Comparison of ENCODE assay signal across 37 cellular contexts in genomic region chr4:3750334-3750733, GRCh38. TPM values are rescaled to one million over a fixed set of nuclear protein-coding genes. Genes with fewer than 3 reads are reported as not detected.
"Had no signal": no experiment of that assay in that cellular context is flagged by ENCODE, and none has a peak within 500 bp of the region (broad histone marks: within the 10 kb centered on the region; RNA-seq: fewer than 3 reads in every experiment).

No MANE protein-coding gene starts in this region.

- H3K4me3 ChIP-seq: adrenal gland, body of pancreas, cardiac muscle cell had no signal

- H3K27ac Mint-ChIP-seq: activated CD4-positive, alpha-beta memory T cell treated with anti-CD3 and anti-CD28 coated beads for 36 hours; activated CD4-positive, alpha-beta T cell treated with anti-CD3 and anti-CD28 coated beads, Interleukin-2, amount 10 ng/mL, durations not matched to agents 24 days and 14 days; activated CD8-positive, alpha-beta T cell treated with anti-CD3 and anti-CD28 coated beads for 36 hours; activated naive CD4-positive, alpha-beta T cell treated with anti-CD3 and anti-CD28 coated beads for 36 hours; activated naive CD4-positive, alpha-beta T cell treated with anti-CD3 and anti-CD28 coated beads, Interleukin-2, amount 50 U/mL, for 72 hours; activated naive CD8-positive, alpha-beta T cell treated with anti-CD3 and anti-CD28 coated beads for 36 hours; activated T-cell treated with anti-CD3 and anti-CD28 coated beads, Interleukin-2, amount 50 U/mL, for 72 hours; activated T-helper 1 cell treated with anti-CD3 and anti-CD28 coated beads, Interleukin-12 subunit alpha, Interleukin-12 subunit beta, Interleukin-2, Interleukin-4 antibody, amounts not matched to agents 30 ng/mL and 10 ng/mL and 1 ng/mL, durations not matched to agents 14 hours and 24 hours and 36 hours; activated T-helper 17 cell treated with anti-CD3 and anti-CD28 coated beads, Interleukin-2, amount 50 U/mL, for 72 hours; T-helper 1 cell treated with Interleukin-12 subunit alpha and Interleukin-12 subunit beta and Interleukin-4 antibody, amounts not matched to agents 30 μg/mL and 1 μg/mL, for 36 hours; T-helper 2 cell treated with Interferon-gamma antibody and Interleukin-4, amounts not matched to agents 5 μg/mL and 100 μg/mL, for 36 hours had no signal

- H3K36me3 ChIP-seq: adrenal gland, cardiac muscle cell had no signal

- H3K4me1 ChIP-seq: adrenal gland had no signal

- H3K27ac ChIP-seq: adrenal gland, body of pancreas, cardiac muscle cell, VCaP had no signal

- H3K27me3 ChIP-seq: body of pancreas had no signal

- FAIRE-seq: astrocyte, TTC549 had no signal

- H3K9me3 ChIP-seq: adrenal gland, body of pancreas had no signal

- H3K9me3 Mint-ChIP-seq: activated naive CD8-positive, alpha-beta T cell treated with anti-CD3 and anti-CD28 coated beads for 36 hours; activated T-cell treated with anti-CD3 and anti-CD28 coated beads, Interleukin-2, amount 50 U/mL, for 4 hours; activated T-helper 17 cell treated with anti-CD3 and anti-CD28 coated beads, Interleukin-2, amount 50 U/mL, for 72 hours; central memory CD8-positive, alpha-beta T cell had no signal

- H3K36me3 Mint-ChIP-seq: activated naive CD8-positive, alpha-beta T cell treated with anti-CD3 and anti-CD28 coated beads for 36 hours had no signal

- ATAC-seq: activated CD4-positive, CD25-positive, alpha-beta regulatory T cell treated with anti-CD3 and anti-CD28 coated beads, Interleukin-2, amount 50 U/mL, for 24 hours; activated CD8-positive, alpha-beta T cell treated with anti-CD3 and anti-CD28 coated beads for 36 hours; activated naive CD4-positive, alpha-beta T cell treated with anti-CD3 and anti-CD28 coated beads, Interleukin-2, amount 50 U/mL, for 72 hours; activated T-cell treated with anti-CD3 and anti-CD28 coated beads, Interleukin-2, amount 50 U/mL, for 4 hours; activated T-cell treated with anti-CD3 and anti-CD28 coated beads, Interleukin-2, amount 50 U/mL, for 72 hours; activated T-helper 17 cell treated with anti-CD3 and anti-CD28 coated beads, Interleukin-2, amount 50 U/mL, for 72 hours; body of pancreas had no signal

- H3K4me3 Mint-ChIP-seq: activated CD4-positive, alpha-beta memory T cell treated with anti-CD3 and anti-CD28 coated beads for 36 hours; activated CD4-positive, alpha-beta T cell treated with anti-CD3 and anti-CD28 coated beads, Interleukin-2, amount 10 ng/mL, durations not matched to agents 24 days and 14 days; activated CD8-positive, alpha-beta T cell treated with anti-CD3 and anti-CD28 coated beads for 36 hours; activated naive CD4-positive, alpha-beta T cell treated with anti-CD3 and anti-CD28 coated beads for 36 hours; activated naive CD8-positive, alpha-beta T cell treated with anti-CD3 and anti-CD28 coated beads for 36 hours; activated T-cell treated with anti-CD3 and anti-CD28 coated beads, Interleukin-2, amount 50 U/mL, for 4 hours; activated T-cell treated with anti-CD3 and anti-CD28 coated beads, Interleukin-2, amount 50 U/mL, for 72 hours; activated T-helper 1 cell treated with anti-CD3 and anti-CD28 coated beads, Interleukin-12 subunit alpha, Interleukin-12 subunit beta, Interleukin-2, Interleukin-4 antibody, amounts not matched to agents 30 ng/mL and 10 ng/mL and 1 ng/mL, durations not matched to agents 14 hours and 24 hours and 36 hours; activated T-helper 17 cell treated with anti-CD3 and anti-CD28 coated beads, Interleukin-2, amount 50 U/mL, for 72 hours; central memory CD8-positive, alpha-beta T cell; T-helper 1 cell treated with Interleukin-12 subunit alpha and Interleukin-12 subunit beta and Interleukin-4 antibody, amounts not matched to agents 30 μg/mL and 1 μg/mL, for 36 hours; T-helper 2 cell treated with Interferon-gamma antibody and Interleukin-4, amounts not matched to agents 5 μg/mL and 100 μg/mL, for 36 hours had no signal

- H3K4me1 Mint-ChIP-seq: activated CD4-positive, alpha-beta T cell treated with anti-CD3 and anti-CD28 coated beads, Interleukin-2, amount 10 ng/mL, durations not matched to agents 24 days and 14 days; activated naive CD8-positive, alpha-beta T cell treated with anti-CD3 and anti-CD28 coated beads for 36 hours; central memory CD8-positive, alpha-beta T cell had no signal

- DNase-seq: activated CD4-positive, alpha-beta memory T cell treated with anti-CD3 and anti-CD28 coated beads for 36 hours; activated CD4-positive, alpha-beta T cell treated with anti-CD3 and anti-CD28 coated beads for 4 hours; activated CD4-positive, alpha-beta T cell treated with anti-CD3 and anti-CD28 coated beads, Interleukin-2, amount 10 ng/mL, durations not matched to agents 24 days and 14 days; activated CD4-positive, alpha-beta T cell treated with anti-CD3 and anti-CD28 coated beads, Interleukin-2, amount 50 U/mL, for 1 hour; activated CD4-positive, alpha-beta T cell treated with anti-CD3 and anti-CD28 coated beads, Interleukin-2, amount 50 U/mL, for 4 hours; activated CD4-positive, CD25-positive, alpha-beta regulatory T cell; activated CD8-positive, alpha-beta memory T cell treated with anti-CD3 and anti-CD28 coated beads, Interleukin-2, amount 50 U/mL, for 4 hours; activated CD8-positive, alpha-beta T cell treated with anti-CD3 and anti-CD28 coated beads for 36 hours; activated effector memory CD4-positive, alpha-beta T cell treated with anti-CD3 and anti-CD28 coated beads, Interleukin-2, amount 50 U/mL, for 16 hours; activated gamma-delta T cell treated with Interleukin-2 at 50 U/mL for 16 hours; activated naive CD4-positive, alpha-beta T cell; activated naive CD4-positive, alpha-beta T cell treated with anti-CD3 and anti-CD28 coated beads for 36 hours; activated naive CD4-positive, alpha-beta T cell treated with anti-CD3 and anti-CD28 coated beads, Interleukin-2, amount 50 U/mL, for 16 hours; activated naive CD8-positive, alpha-beta T cell treated with anti-CD3 and anti-CD28 coated beads for 36 hours; activated T-cell treated with anti-CD3 and anti-CD28 coated beads for 4 hours; activated T-cell treated with anti-CD3 and anti-CD28 coated beads, Interleukin-2, amount 50 U/mL, for 1 hour; activated T-cell treated with anti-CD3 and anti-CD28 coated beads, Interleukin-2, amount 50 U/mL, for 4 hours; activated T-cell treated with anti-CD3 and anti-CD28 coated beads, Interleukin-2, amount 50 U/mL, for 72 hours; adrenal gland; amniotic stem cell; aorta; body of pancreas; cerebellar nuclear complex; T-helper 2 cell; T-helper 9 cell had no signal

RNA-seq across cellular contexts. Expression of gene ADRA2C, which starts 15.9 kb away (rescaled TPM):
- total RNA-seq: activated CD4-positive, alpha-beta memory T cell treated with anti-CD3 and anti-CD28 coated beads for 36 hours; activated CD4-positive, alpha-beta T cell treated with anti-CD3 and anti-CD28 coated beads, Interleukin-2, amount 10 ng/mL, durations not matched to agents 24 days and 14 days; activated CD8-positive, alpha-beta memory T cell treated with anti-CD3 and anti-CD28 coated beads for 36 hours; activated naive CD4-positive, alpha-beta T cell treated with anti-CD3 and anti-CD28 coated beads for 36 hours; activated naive CD8-positive, alpha-beta T cell treated with anti-CD3 and anti-CD28 coated beads for 36 hours; activated T-cell treated with anti-CD3 and anti-CD28 coated beads, Interleukin-2, amount 50 U/mL, for 4 hours; activated T-cell treated with anti-CD3 and anti-CD28 coated beads, Interleukin-2, amount 50 U/mL, for 72 hours; activated T-helper 1 cell treated with anti-CD3 and anti-CD28 coated beads, Interleukin-12 subunit alpha, Interleukin-12 subunit beta, Interleukin-2, Interleukin-4 antibody, amounts not matched to agents 30 ng/mL and 10 ng/mL and 1 ng/mL, durations not matched to agents 14 hours and 24 hours and 36 hours; activated T-helper 17 cell treated with anti-CD3 and anti-CD28 coated beads, Interleukin-2, amount 50 U/mL, for 72 hours had no signal
